In the genomic region with DNA sequence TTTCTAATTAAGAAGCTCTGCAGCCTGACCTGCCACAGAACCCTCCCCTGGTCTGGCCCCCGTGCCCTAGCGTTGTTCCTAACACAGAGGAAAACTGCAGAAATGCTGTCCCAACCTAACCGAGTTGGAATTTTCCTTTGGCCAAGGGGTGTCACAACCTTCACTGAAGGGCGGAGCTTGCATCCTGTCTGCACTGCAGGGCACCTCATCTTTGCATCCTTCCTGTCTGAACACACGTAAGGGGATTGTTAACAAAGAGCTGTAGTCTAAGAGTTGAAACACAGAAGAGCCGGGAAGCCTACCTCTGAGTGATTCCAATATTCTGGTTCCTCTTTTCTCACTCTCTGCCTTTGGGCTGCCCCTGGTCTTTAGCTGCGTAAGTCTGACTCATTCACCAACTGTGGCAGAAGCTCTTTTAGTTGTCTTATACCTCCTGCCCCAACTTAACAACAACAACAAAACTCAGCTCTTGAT, we compare ENCODE assay signal across 1 cellular context.
TF ChIP-seq lines count a peak whose summit lies in the region.

No MANE protein-coding gene starts in this region.

TF ChIP-seq in HCT116, 20 proteins besides CTCF, POLR2A, EP300 and RAD21 (continued from another document):
- no peak for TF ChIP-seq ZBTB33 (IDR thresholded peaks at IDR 0.05; ENCODE audit: extremely low read depth, insufficient replicate concordance, low read length)
- no peak for TF ChIP-seq EZH2 (IDR thresholded peaks at IDR 0.05)
- no peak for TF ChIP-seq TCF7L2 (IDR thresholded peaks at IDR 0.05; ENCODE audit: borderline replicate concordance, extremely low read depth, insufficient read depth, insufficient read length)
- no peak for TF ChIP-seq SP1 (IDR thresholded peaks at IDR 0.05; ENCODE audit: low read depth)
- TF ChIP-seq EZH2phosphoT487 (IDR thresholded peaks at IDR 0.05; ENCODE audit: borderline replicate concordance), result no peak
